Comparison of ENCODE assay signal across 21 cellular contexts in genomic region chr3:129989391-129989790, GRCh38. TPM values are rescaled to one million over a fixed set of nuclear protein-coding genes. Genes with fewer than 3 reads are reported as not detected.
A peak's percentile ranks its signal among the peaks of the same experiment; 100 is the strongest.
DNase-seq lines count a peak whose midpoint lies in the region; ATAC-seq and TF ChIP-seq lines count a peak whose summit lies in the region.
"Had no signal": no experiment of that assay in that cellular context is flagged by ENCODE, and none has a peak within 500 bp of the region (broad histone marks: within the 10 kb centered on the region; RNA-seq: fewer than 3 reads in every experiment).

No MANE protein-coding gene starts in this region.

- peaks cover 11% of the 10 kb centered on the region for H3K27me3 Mint-ChIP-seq in type B pancreatic cell

- no CpG with 5 or more reads among the region's 6 CpGs for WGBS in mesendoderm (ENCODE audit: extremely low coverage, insufficient coverage, low lambda C conversion rate)

- H3K56ac ChIP-seq in mesendoderm (ENCODE audit: low read length): peak overlapping the region; percentile 17

- H3K4me3 ChIP-seq in mesendoderm (ENCODE audit: low read length): no peak overlapping the region
- H3K4me3 ChIP-seq: Peyer's patch had no signal

- no peaks in the 10 kb centered on the region for H3K36me3 ChIP-seq in mesendoderm (ENCODE audit: control insufficient read depth, insufficient read depth, low read length)
- H3K36me3 ChIP-seq: Peyer's patch had no signal

- no peaks in the 10 kb centered on the region for H3K9me3 Mint-ChIP-seq in type B pancreatic cell
- H3K9me3 Mint-ChIP-seq: CD4-positive, alpha-beta T cell had no signal

- H3K4me2 ChIP-seq in mesendoderm (ENCODE audit: low read length): no peak overlapping the region

- H3K27ac ChIP-seq in mesendoderm (ENCODE audit: low read depth, low read length): no peak overlapping the region
- H3K27ac ChIP-seq: Peyer's patch had no signal

- H3K27me3 ChIP-seq in mesendoderm (ENCODE audit: insufficient read depth, low read length, poor library complexity): no peaks in the 10 kb centered on the region
- H3K27me3 ChIP-seq: Peyer's patch had no signal

- H3K79me2 ChIP-seq in mesendoderm (ENCODE audit: control insufficient read depth, insufficient read depth, low read length): no peaks in the 10 kb centered on the region

- no peak overlapping the region for H2AK5ac ChIP-seq in mesendoderm (ENCODE audit: low read length)

- no peak overlapping the region for H3K9ac ChIP-seq in mesendoderm (ENCODE audit: low read length)

- no peak overlapping the region for H3K18ac ChIP-seq in mesendoderm (ENCODE audit: low read length)

- no peak overlapping the region for H3K4ac ChIP-seq in mesendoderm (ENCODE audit: low read depth, low read length)

- no peak for TF ChIP-seq CTCF in type B pancreatic cell (conservative IDR thresholded peaks at IDR 0.05)

- in situ Hi-C loops in SK-MEL-5 (cut with HindIII; ENCODE audit: low pct_unique_long_range_greater_than_20kb, low sequenced_read_pairs): no loop called here

- no peaks in the 10 kb centered on the region for H3K36me3 Mint-ChIP-seq in type B pancreatic cell

- H2BK120ac ChIP-seq in mesendoderm (ENCODE audit: low read depth, low read length): no peak overlapping the region

- no peak overlapping the region for H4K5ac ChIP-seq in mesendoderm (ENCODE audit: low read length)

- H2BK5ac ChIP-seq in mesendoderm (ENCODE audit: low read length): no peak overlapping the region

- H3K4me1 ChIP-seq in mesendoderm (ENCODE audit: control insufficient read depth, low read depth, low read length): no peaks in the 10 kb centered on the region
- H3K4me1 ChIP-seq: Peyer's patch had no signal

- no peak overlapping the region for H2BK15ac ChIP-seq in mesendoderm (replicated peaks; ENCODE audit: low read depth)

- H3K4me3 Mint-ChIP-seq in type B pancreatic cell: peak overlapping the region; percentile 39
- H3K4me3 Mint-ChIP-seq: CD4-positive, alpha-beta T cell had no signal

- ATAC-seq in GM21423 (IDR thresholded peaks at IDR 0.05; ENCODE audit: unreplicated experiment): no peak

- H4K8ac ChIP-seq in mesendoderm (ENCODE audit: low read depth, low read length): no peak overlapping the region

- H3K4me1 Mint-ChIP-seq in type B pancreatic cell (ENCODE audit: unreplicated experiment): peaks cover 28% of the 10 kb centered on the region

- H3K79me1 ChIP-seq in mesendoderm (ENCODE audit: low read length): no peaks in the 10 kb centered on the region

- H3K27ac Mint-ChIP-seq in type B pancreatic cell: no peak overlapping the region
- H3K27ac Mint-ChIP-seq: CD4-positive, alpha-beta T cell had no signal

- H3K23ac ChIP-seq in mesendoderm (ENCODE audit: low read length): no peak overlapping the region

- DNase-seq in SHP77 treated with DMSO at 0.1 percent for 48 hours (lab: John Stamatoyannopoulos, UW) (peak; percentile 1), SHP77 (lab: John Stamatoyannopoulos, UW) (no peak), SK-MEL-5 (ENCODE audit: low read depth, low spot score) (peak; percentile 40), mesendoderm (no peak), type B pancreatic cell (ENCODE audit: extremely low spot score, unreplicated experiment) (no peak), NCI-H1417 treated with DMSO at 0.1 percent for 48 hours (lab: John Stamatoyannopoulos, UW) (no peak)
- DNase-seq in activated CD8-positive, alpha-beta memory T cell treated with anti-CD3 and anti-CD28 coated beads, Interleukin-2, amount 50 U/mL, for 48 hours: no peak
- DNase-seq: CD4-positive, alpha-beta T cell; COR-L47; KG1; NCI-H1105; NCI-H1694 treated with DMSO at 0.1 percent for 48 hours; NCI-H2081 treated with DMSO at 0.1 percent for 48 hours; NCI-H748 treated with DMSO at 0.1 percent for 48 hours had no signal

RNA-seq across cellular contexts. Expression of gene TRH, which starts 14.9 kb away (rescaled TPM):
- total RNA-seq in SK-MEL-5 (2014; rRNA removed; shearing (Covaris generic)): not detected in 2 replicates
- not detected in 2 replicates for polyA plus RNA-seq in SK-MEL-5 (2015; cell fraction: cytosol; rRNA removed)
- polyA plus RNA-seq in SK-MEL-5 (2015; cell fraction: nucleus; rRNA removed): not detected in 2 replicates
- polyA plus RNA-seq in mesendoderm (2013, experiment 1 of 2): 1.5 TPM
- polyA plus RNA-seq in mesendoderm (2013, experiment 2 of 2): 1.4 TPM
- total RNA-seq in type B pancreatic cell (ENCODE audit: low replicate concordance): 0.74 and 5.3 TPM in 2 replicates
- total RNA-seq: A673; CD4-positive, alpha-beta T cell; H4; NCI-H460; OCI-LY7; Peyer's patch had no signal
- polyA plus RNA-seq: BJ had no signal

Comparison
In these comparisons a context has a peak if more than half of its experiments do, and no peak if none do; other contexts are left out.
1. DNase-seq: peak in SHP77 treated with DMSO at 0.1 percent for 48 hours (single experiment) and SK-MEL-5 (single experiment); none in SHP77 (0 of 2), mesendoderm (single experiment), type B pancreatic cell (single experiment), NCI-H1417 treated with DMSO at 0.1 percent for 48 hours (single experiment) and activated CD8-positive, alpha-beta memory T cell treated with anti-CD3 and anti-CD28 coated beads, Interleukin-2, amount 50 U/mL, for 48 hours (single experiment).